Comparison of ENCODE assay signal across 1 cellular context in the genomic region with DNA sequence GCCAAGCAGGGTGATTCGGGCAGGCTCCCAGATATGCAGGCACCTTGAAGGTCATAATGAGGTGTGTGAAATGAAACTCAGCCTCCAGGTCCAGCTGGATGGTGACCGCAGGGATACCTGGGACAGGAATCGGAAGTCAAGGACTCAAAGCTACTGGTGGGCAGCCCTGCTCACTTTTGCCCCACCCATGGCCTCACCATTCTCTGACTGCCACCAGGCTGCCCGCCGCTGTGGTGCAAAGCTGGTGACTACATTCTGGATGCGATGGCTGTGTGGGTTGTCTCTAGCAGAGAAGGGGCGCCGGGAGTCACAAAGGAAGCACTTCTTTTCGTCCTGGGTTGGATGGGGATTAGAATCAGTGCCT.
TF ChIP-seq lines count a peak whose summit lies in the region.

No MANE protein-coding gene starts in this region.

TF ChIP-seq in K562, 482 proteins besides CTCF, POLR2A, EP300 and RAD21:
- no peak for TF ChIP-seq RBFOX2 (IDR thresholded peaks at IDR 0.05; ENCODE audit: low read depth, low read length)
